ENCODE assay signal across 8 cellular contexts in genomic region chr9:20640331-20641187, GRCh38. TPM values are rescaled to one million over a fixed set of nuclear protein-coding genes. Genes with fewer than 3 reads are reported as not detected.
A peak's percentile ranks its signal among the peaks of the same experiment; 100 is the strongest.
DNase-seq lines count a peak whose midpoint lies in the region; ATAC-seq and TF ChIP-seq lines count a peak whose summit lies in the region.

No MANE protein-coding gene starts in this region.

- DNase-seq in COLO668 (lab: John Stamatoyannopoulos, UW; ENCODE audit: unreplicated experiment) (peak; percentile 72), SJCRH30 (peak; percentile 90 to 93), mucosa of descending colon (peak; percentile 72 to 86 (median 77)), testis (peak; percentile 30), WTC11 (ENCODE audit: low spot score) (no peak)
- peak; percentile 41 for DNase-seq in activated naive CD8-positive, alpha-beta T cell treated with anti-CD3 and anti-CD28 coated beads, Interleukin-2, amount 50 U/mL, for 16 hours (ENCODE audit: low read depth, low spot score)

- H3K27ac ChIP-seq in SJCRH30 (no peak overlapping the region), testis (no peak overlapping the region)

- no peaks in the 10 kb centered on the region for H3K27me3 Mint-ChIP-seq in WTC11 (ENCODE audit: low read depth)

- intact Hi-C loops in mucosa of descending colon (cut with DNase I, micrococcal nuclease) (no loop called here), testis (cut with DNase I; ENCODE audit: low total_unique reads) (no loop called here)

- H3K4me1 Mint-ChIP-seq in WTC11: peaks cover 18% of the 10 kb centered on the region

- no peak for TF ChIP-seq CTCF in mucosa of descending colon (IDR thresholded peaks at IDR 0.05)
- no peak for TF ChIP-seq CTCF in testis (IDR thresholded peaks at IDR 0.05)
- TF ChIP-seq CTCF in WTC11 (IDR thresholded peaks at IDR 0.05): no peak

- no peak overlapping the region for H3K4me3 ChIP-seq in SJCRH30
- no peak overlapping the region for H3K4me3 ChIP-seq in mucosa of descending colon
- H3K4me3 ChIP-seq in testis: no peak overlapping the region

- H3K36me3 ChIP-seq in SJCRH30: no peaks in the 10 kb centered on the region
- no peaks in the 10 kb centered on the region for H3K36me3 ChIP-seq in mucosa of descending colon (ENCODE audit: low read depth)
- no peaks in the 10 kb centered on the region for H3K36me3 ChIP-seq in testis (ENCODE audit: low read depth, missing control alignments)

- no peak for TF ChIP-seq POLR2A in testis (IDR thresholded peaks at IDR 0.05)

- no peak overlapping the region for H3K4me3 Mint-ChIP-seq in WTC11

- no peaks in the 10 kb centered on the region for H3K27me3 ChIP-seq in SJCRH30
- no peaks in the 10 kb centered on the region for H3K27me3 ChIP-seq in testis

- CTCF ChIA-PET in WTC11 (lab: Charles Lee): no interaction called here

- H3K36me3 Mint-ChIP-seq in WTC11: no peaks in the 10 kb centered on the region

- H3K4me1 ChIP-seq in SJCRH30 (peaks cover 11% of the 10 kb centered on the region), mucosa of descending colon (ENCODE audit: low read depth) (no peaks in the 10 kb centered on the region), testis (no peaks in the 10 kb centered on the region)

- ATAC-seq in GM19438 (IDR thresholded peaks at IDR 0.05; ENCODE audit: low read depth, unreplicated experiment) (peak; percentile 90), HG03439 (IDR thresholded peaks at IDR 0.05; ENCODE audit: unreplicated experiment) (peak; percentile 89), mucosa of descending colon (peak; percentile 61), WTC11 (no peak)

- H3K9me3 Mint-ChIP-seq in WTC11: no peaks in the 10 kb centered on the region

- H3K9me3 ChIP-seq in SJCRH30 (replicated peaks) (no peaks in the 10 kb centered on the region), mucosa of descending colon (no peaks in the 10 kb centered on the region), testis (no peaks in the 10 kb centered on the region)

- H3K27ac Mint-ChIP-seq in WTC11: no peak overlapping the region

- 76% methylated on average over 7 of the region's 7 CpGs for WGBS in testis, 2 donors

- POLR2A ChIA-PET in WTC11 (lab: Charles Lee): no interaction called here

TF ChIP-seq in WTC11, 78 proteins besides CTCF, POLR2A, EP300 and RAD21:
- TF ChIP-seq FOXP1 (CRISPR knock-in tag; IDR thresholded peaks at IDR 0.05; ENCODE audit: borderline replicate concordance) (no peak), RELA (CRISPR knock-in tag; IDR thresholded peaks at IDR 0.05; ENCODE audit: borderline replicate concordance) (no peak), SOX15 (CRISPR knock-in tag; IDR thresholded peaks at IDR 0.05) (no peak)

RNA-seq across cellular contexts. Expression of gene MLLT3, which starts 18.3 kb away (rescaled TPM):
- total RNA-seq in SJCRH30 (2014; rRNA removed; shearing (Covaris generic)): 26.6 and 30.9 TPM in 2 replicates
- total RNA-seq in mucosa of descending colon (10 to 100 TPM; 35.1 to 53.7 (median 46.5) TPM), testis (10 to 100 TPM in 1 of 2 donors, 1 to 10 TPM in 1; 7.6 to 11.0 TPM), WTC11 (2021) (7.0 to 11.6 TPM (median 10.0 TPM) in 3 replicates)
- 5.2 TPM for polyA plus RNA-seq in testis (ENCODE audit: insufficient read depth, low read depth, low replicate concordance)

RNA-seq across cellular contexts. Expression of gene FOCAD, which starts 43.5 kb away (rescaled TPM):
- total RNA-seq in SJCRH30 (2014; rRNA removed; shearing (Covaris generic)): 24.1 and 28.1 TPM in 2 replicates
- total RNA-seq in mucosa of descending colon (10 to 100 TPM; 26.6 to 30.3 (median 26.9) TPM), testis (10 to 100 TPM; 38.7 to 45.4 TPM), WTC11 (2021) (34.3 to 37.1 TPM (median 36.3 TPM) in 3 replicates)
- polyA plus RNA-seq in testis (ENCODE audit: insufficient read depth, low read depth, low replicate concordance): 26.6 TPM
